In genomic region chr13:49348748-49349147, GRCh38 we compare ENCODE assay signal across 2 cellular contexts.
TF ChIP-seq lines count a peak whose summit lies in the region.

No MANE protein-coding gene starts in this region.

TF ChIP-seq in GM23338, 12 proteins besides CTCF, POLR2A, EP300 and RAD21 (continued from another document):
- TF ChIP-seq ZNF462 (CRISPR knock-in tag; IDR thresholded peaks at IDR 0.05) (no peak), STAT1 (IDR thresholded peaks at IDR 0.05; ENCODE audit: unreplicated experiment) (no peak), ZNF331 (CRISPR knock-in tag; IDR thresholded peaks at IDR 0.05; ENCODE audit: low read depth) (no peak), EZH2 (IDR thresholded peaks at IDR 0.05; ENCODE audit: low read depth, unreplicated experiment) (no peak), ETS1 (IDR thresholded peaks at IDR 0.05) (no peak), JUNB (IDR thresholded peaks at IDR 0.05; ENCODE audit: unreplicated experiment) (no peak), REST (IDR thresholded peaks at IDR 0.05; ENCODE audit: unreplicated experiment) (no peak), EZH2phosphoT487 (IDR thresholded peaks at IDR 0.05; ENCODE audit: unreplicated experiment) (no peak), CREB1 (CRISPR knock-in tag; IDR thresholded peaks at IDR 0.05; ENCODE audit: low read depth) (no peak)

TF ChIP-seq in WTC11, 78 proteins besides CTCF, POLR2A, EP300 and RAD21 (continued from another document):
- TF ChIP-seq PRDM15 (CRISPR knock-in tag; IDR thresholded peaks at IDR 0.05), result peak; percentile 45; the same call in 1 of the 2 replicates
